19 cellular contexts compared by ENCODE assay signal in the genomic region with DNA sequence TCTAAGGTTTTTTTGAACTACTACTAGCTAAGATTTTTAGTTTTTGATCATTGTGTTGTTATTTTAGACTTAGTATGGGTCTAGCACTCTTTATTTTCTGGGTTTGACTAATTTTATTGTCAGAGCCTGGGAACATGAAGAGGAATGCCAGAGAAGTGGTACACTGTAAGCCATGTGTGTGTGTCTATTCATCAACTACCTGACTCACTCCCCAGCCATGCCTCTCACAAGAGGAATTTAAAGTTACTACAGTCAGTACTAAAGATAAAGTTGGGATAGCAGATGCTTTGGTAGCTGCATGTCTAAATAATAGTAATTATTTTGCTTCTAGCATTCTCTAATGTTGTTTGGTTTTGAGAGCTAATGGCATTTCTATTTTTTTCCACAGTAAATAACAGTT.
DNase-seq lines count a peak whose midpoint lies in the region; ATAC-seq and TF ChIP-seq lines count a peak whose summit lies in the region.
"Had no signal": no experiment of that assay in that cellular context is flagged by ENCODE, and none has a peak within 500 bp of the region (broad histone marks: within the 10 kb centered on the region; RNA-seq: fewer than 3 reads in every experiment).

No MANE protein-coding gene starts in this region.

- H3K36me3 ChIP-seq in prostate gland = no peaks in the 10 kb centered on the region
- no peaks in the 10 kb centered on the region for H3K36me3 ChIP-seq in CD8-positive, alpha-beta T cell (ENCODE audit: insufficient read depth, low read length)
- H3K36me3 ChIP-seq: cardiac muscle cell, upper lobe of left lung had no signal

- no peaks in the 10 kb centered on the region for H3K4me1 Mint-ChIP-seq in CD8-positive, alpha-beta T cell (ENCODE audit: low read depth)
- H3K4me1 Mint-ChIP-seq: CD4-positive, CD25-positive, alpha-beta regulatory T cell; stimulated activated naive B cell treated with anti-CD40 and anti-IgM and Interleukin-4, amounts not matched to agents 10 μg/mL and 1 μg/mL and 100 μg/mL, for 72 hours had no signal

- no peaks in the 10 kb centered on the region for H3K4me1 ChIP-seq in prostate gland (replicated peaks)
- no peaks in the 10 kb centered on the region for H3K4me1 ChIP-seq in CD8-positive, alpha-beta T cell (ENCODE audit: insufficient read depth, low read length)
- H3K4me1 ChIP-seq: upper lobe of left lung had no signal

- H3K4me3 ChIP-seq in fibroblast of mammary gland (ENCODE audit: control insufficient read depth, low read depth, low read length) (no peak overlapping the region), prostate gland (no peak overlapping the region)
- no peak overlapping the region for H3K4me3 ChIP-seq in CD8-positive, alpha-beta T cell (ENCODE audit: low read depth, low read length)
- H3K4me3 ChIP-seq: cardiac muscle cell, PC-9, skin epidermis, upper lobe of left lung had no signal

- POLR2A ChIA-PET in RWPE1 (lab: Yijun Ruan, JAX; ENCODE audit: low non-redundant PET) = no interaction called here
- POLR2A ChIA-PET in CD8-positive, alpha-beta T cell (lab: Charles Lee) = no interaction called here

- CTCF ChIA-PET in RWPE1 (lab: Yijun Ruan, JAX) = no interaction called here
- CTCF ChIA-PET in CD8-positive, alpha-beta T cell (lab: Charles Lee) = no interaction called here

- H3K27me3 ChIP-seq in prostate gland (replicated peaks; ENCODE audit: insufficient read depth) = no peaks in the 10 kb centered on the region
- H3K27me3 ChIP-seq in CD8-positive, alpha-beta T cell (ENCODE audit: insufficient read depth, low read length) = no peaks in the 10 kb centered on the region
- H3K27me3 ChIP-seq: cardiac muscle cell, upper lobe of left lung had no signal

- H3K9me3 Mint-ChIP-seq in CD8-positive, alpha-beta T cell = peaks cover 1% of the 10 kb centered on the region
- H3K9me3 Mint-ChIP-seq: T-helper 1 cell treated with Interleukin-12 subunit alpha and Interleukin-12 subunit beta and Interleukin-4 antibody, amounts not matched to agents 30 μg/mL and 1 μg/mL, for 36 hours had no signal

- no peak for ATAC-seq in CD8-positive, alpha-beta T cell
- ATAC-seq: stimulated activated naive B cell treated with anti-CD40 and anti-IgM and Interleukin-4, amounts not matched to agents 10 μg/mL and 1 μg/mL and 100 μg/mL, for 72 hours had no signal

- no peaks in the 10 kb centered on the region for H3K36me3 Mint-ChIP-seq in CD8-positive, alpha-beta T cell
- H3K36me3 Mint-ChIP-seq: CD4-positive, CD25-positive, alpha-beta regulatory T cell; stimulated activated naive B cell treated with anti-CD40 and anti-IgM and Interleukin-4, amounts not matched to agents 10 μg/mL and 1 μg/mL and 100 μg/mL, for 72 hours had no signal

- TF ChIP-seq POLR2A in prostate gland (IDR thresholded peaks at IDR 0.05) = no peak

- H3K27ac Mint-ChIP-seq in CD8-positive, alpha-beta T cell = no peak overlapping the region
- H3K27ac Mint-ChIP-seq: CD4-positive, CD25-positive, alpha-beta regulatory T cell; stimulated activated naive B cell treated with anti-CD40 and anti-IgM and Interleukin-4, amounts not matched to agents 10 μg/mL and 1 μg/mL and 100 μg/mL, for 72 hours; T-helper 1 cell treated with Interleukin-12 subunit alpha and Interleukin-12 subunit beta and Interleukin-4 antibody, amounts not matched to agents 30 μg/mL and 1 μg/mL, for 36 hours had no signal

- no peak for TF ChIP-seq CTCF in RWPE1 (conservative IDR thresholded peaks at IDR 0.05; ENCODE audit: low read depth)
- no peak for TF ChIP-seq CTCF in fibroblast of mammary gland (conservative IDR thresholded peaks at IDR 0.05; ENCODE audit: control insufficient read depth, insufficient read depth, low read depth, low read length)
- no peak for TF ChIP-seq CTCF in prostate gland (IDR thresholded peaks at IDR 0.05)
- no peak for TF ChIP-seq CTCF in CD8-positive, alpha-beta T cell (IDR thresholded peaks at IDR 0.05)

- intact Hi-C loops in prostate gland (cut with DNase I) = no loop called here
- intact Hi-C loops in CD8-positive, alpha-beta T cell (cut with DNase I, micrococcal nuclease) = no loop called here

- DNase-seq in EH (ENCODE audit: low read depth) = peak; percentile 83
- peak; percentile 26 for DNase-seq in RWPE1 (ENCODE audit: low spot score)
- DNase-seq in fibroblast of mammary gland (ENCODE audit: low read depth) = peak; percentile 70
- DNase-seq in renal cortical epithelial cell (ENCODE audit: low read depth) = peak; percentile 95
- no peak for DNase-seq in NOMO-1 treated with DMSO at 0.1 percent for 48 hours (lab: John Stamatoyannopoulos, UW; ENCODE audit: unreplicated experiment)
- no peak for DNase-seq in prostate gland (ENCODE audit: low spot score)
- no peak for DNase-seq in SW 1271 (lab: John Stamatoyannopoulos, UW)
- no peak for DNase-seq in CD8-positive, alpha-beta T cell
- DNase-seq: activated CD4-positive, CD25-positive, alpha-beta regulatory T cell; CD4-positive, CD25-positive, alpha-beta regulatory T cell; effector CD4-positive, alpha-beta T cell; Karpas-422; NCI-H524 treated with DMSO at 0.1 percent for 48 hours; PC-9; stimulated activated naive B cell treated with anti-CD40 and anti-IgM and Interleukin-4, amounts not matched to agents 10 μg/mL and 1 μg/mL and 100 μg/mL, for 72 hours; upper lobe of left lung had no signal

- H3K9me3 ChIP-seq in prostate gland = no peaks in the 10 kb centered on the region
- no peaks in the 10 kb centered on the region for H3K9me3 ChIP-seq in CD8-positive, alpha-beta T cell (ENCODE audit: low read length)

- H3K27me3 Mint-ChIP-seq in CD8-positive, alpha-beta T cell (ENCODE audit: low read depth) = no peaks in the 10 kb centered on the region
- H3K27me3 Mint-ChIP-seq: CD4-positive, CD25-positive, alpha-beta regulatory T cell; stimulated activated naive B cell treated with anti-CD40 and anti-IgM and Interleukin-4, amounts not matched to agents 10 μg/mL and 1 μg/mL and 100 μg/mL, for 72 hours had no signal

- no peak overlapping the region for H3K27ac ChIP-seq in RWPE1
- H3K27ac ChIP-seq in prostate gland = no peak overlapping the region
- no peak overlapping the region for H3K27ac ChIP-seq in CD8-positive, alpha-beta T cell (ENCODE audit: low read depth, low read length)
- H3K27ac ChIP-seq: cardiac muscle cell, PC-9, skin epidermis, upper lobe of left lung had no signal

- no peak overlapping the region for H3K4me3 Mint-ChIP-seq in CD8-positive, alpha-beta T cell
- H3K4me3 Mint-ChIP-seq: CD4-positive, CD25-positive, alpha-beta regulatory T cell; stimulated activated naive B cell treated with anti-CD40 and anti-IgM and Interleukin-4, amounts not matched to agents 10 μg/mL and 1 μg/mL and 100 μg/mL, for 72 hours; T-helper 1 cell treated with Interleukin-12 subunit alpha and Interleukin-12 subunit beta and Interleukin-4 antibody, amounts not matched to agents 30 μg/mL and 1 μg/mL, for 36 hours had no signal

Comparison
In these comparisons a context has a peak if more than half of its experiments do, and no peak if none do; other contexts are left out.
1. DNase-seq: peak in EH (single experiment), RWPE1 (single experiment), fibroblast of mammary gland (single experiment) and renal cortical epithelial cell (single experiment); none in NOMO-1 treated with DMSO at 0.1 percent for 48 hours (single experiment), prostate gland (single experiment), SW 1271 (0 of 2) and CD8-positive, alpha-beta T cell (0 of 7).